ENCODE assay signal across 19 cellular contexts in the genomic region with DNA sequence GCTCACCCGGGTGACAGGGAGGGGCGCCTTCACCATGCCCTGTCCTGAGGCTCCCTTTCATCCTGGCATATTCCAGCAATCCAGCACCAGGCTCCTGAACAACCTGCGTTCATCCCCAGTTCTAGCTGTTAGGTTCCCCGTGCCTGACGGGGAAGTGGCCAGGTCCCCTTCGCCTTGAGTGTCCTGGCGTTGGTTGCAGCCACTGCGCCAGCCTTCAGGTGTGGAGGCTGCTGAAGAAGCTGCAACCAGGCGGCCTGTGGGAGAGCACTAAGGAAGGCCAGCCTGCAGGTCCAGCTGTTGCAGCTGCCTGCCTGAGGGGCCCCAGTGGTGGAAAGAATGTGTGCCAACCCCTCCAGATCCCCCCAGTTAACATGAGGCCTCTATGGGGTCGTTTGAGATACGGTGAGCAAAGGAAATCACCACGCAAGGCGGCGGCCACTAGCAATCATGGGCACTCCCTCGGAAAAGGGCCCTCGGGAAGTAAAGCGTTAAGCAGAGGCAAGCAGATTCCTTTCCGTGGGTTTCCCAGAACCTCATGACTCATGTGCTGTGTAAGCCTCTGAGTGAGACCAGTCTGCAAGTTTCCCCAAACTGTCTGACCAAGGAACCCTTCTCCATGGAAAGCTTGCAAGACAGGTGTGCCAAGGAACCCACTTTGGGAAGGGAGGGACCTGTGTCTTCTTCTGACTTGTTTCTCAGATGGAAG.
DNase-seq lines count a peak whose midpoint lies in the region; ATAC-seq and TF ChIP-seq lines count a peak whose summit lies in the region.
"Had no signal": no experiment of that assay in that cellular context is flagged by ENCODE, and none has a peak within 500 bp of the region (broad histone marks: within the 10 kb centered on the region; RNA-seq: fewer than 3 reads in every experiment).

No MANE protein-coding gene starts in this region.

- H2BK15ac ChIP-seq in mesendoderm (replicated peaks; ENCODE audit: low read depth) = no peak overlapping the region

- peaks cover 0 to 6% (median 0%) of the 10 kb centered on the region in 3 donors for H3K9me3 ChIP-seq in body of pancreas
- H3K9me3 ChIP-seq: adrenal gland, prostate gland, SJCRH30, testis had no signal

- H3K27ac Mint-ChIP-seq in CD14-positive monocyte = no peak overlapping the region
- H3K27ac Mint-ChIP-seq: B cell, immature natural killer cell had no signal

- DNase-seq in CD14-positive monocyte (ENCODE audit: low spot score) (peak; percentile 37), M059J (ENCODE audit: low read depth) (peak; percentile 42), dermis blood vessel endothelial cell (peak; percentile 4), mesendoderm (peak; percentile 49), body of pancreas (no peak), NCI-H774 (lab: John Stamatoyannopoulos, UW) (no peak)
- DNase-seq in central memory CD4-positive, alpha-beta T cell = no peak
- DNase-seq: activated T-cell treated with anti-CD3 and anti-CD28 coated beads, Interleukin-2, amount 50 U/mL, for 48 hours; adrenal gland; DND-41; effector CD4-positive, alpha-beta T cell; immature natural killer cell; NK-92 treated with Interleukin-12 subunit alpha and Interleukin-12 subunit beta, amount 100 ng/mL, for 24 hours; testis had no signal

- H2BK120ac ChIP-seq in mesendoderm (ENCODE audit: low read depth, low read length) = no peak overlapping the region

- H3K36me3 Mint-ChIP-seq in CD14-positive monocyte = no peaks in the 10 kb centered on the region
- H3K36me3 Mint-ChIP-seq: immature natural killer cell had no signal

- H3K4me1 ChIP-seq in mesendoderm (ENCODE audit: control insufficient read depth, low read depth, low read length) (no peaks in the 10 kb centered on the region), body of pancreas (no peaks in the 10 kb centered on the region)
- H3K4me1 ChIP-seq: adrenal gland, prostate gland, SJCRH30, testis had no signal

- no peak overlapping the region for H3K56ac ChIP-seq in mesendoderm (ENCODE audit: low read length)

- no peak overlapping the region for H4K5ac ChIP-seq in mesendoderm (ENCODE audit: low read length)

- H3K27ac ChIP-seq in mesendoderm (ENCODE audit: low read depth, low read length) = no peak overlapping the region
- H3K27ac ChIP-seq in body of pancreas = no peak overlapping the region
- H3K27ac ChIP-seq: adrenal gland, prostate gland, SJCRH30, testis had no signal

- H3K79me2 ChIP-seq in mesendoderm (ENCODE audit: control insufficient read depth, insufficient read depth, low read length) = no peaks in the 10 kb centered on the region

- no peak overlapping the region for H4K8ac ChIP-seq in mesendoderm (ENCODE audit: low read depth, low read length)

- no peak for TF ChIP-seq POLR2A in body of pancreas (IDR thresholded peaks at IDR 0.05)

- H3K4me3 Mint-ChIP-seq in CD14-positive monocyte = no peak overlapping the region
- H3K4me3 Mint-ChIP-seq: B cell, immature natural killer cell had no signal

- H3K4ac ChIP-seq in mesendoderm (ENCODE audit: low read depth, low read length) = no peak overlapping the region

- no peak for ATAC-seq in body of pancreas
- no peak for ATAC-seq in HG02885 (IDR thresholded peaks at IDR 0.05; ENCODE audit: poor library complexity, unreplicated experiment)
- ATAC-seq: GM12878 had no signal

- H3K27me3 ChIP-seq in mesendoderm (ENCODE audit: insufficient read depth, low read length, poor library complexity) = no peaks in the 10 kb centered on the region
- no peaks in the 10 kb centered on the region for H3K27me3 ChIP-seq in body of pancreas
- H3K27me3 ChIP-seq: adrenal gland, testis had no signal

- no peak overlapping the region for H3K23ac ChIP-seq in mesendoderm (ENCODE audit: low read length)

- H3K36me3 ChIP-seq in mesendoderm (ENCODE audit: control insufficient read depth, insufficient read depth, low read length) (no peaks in the 10 kb centered on the region), body of pancreas (replicated peaks in 1 of 2; ENCODE audit: insufficient read depth in 1 of 2, low read depth in 2 of 2) (no peaks in the 10 kb centered on the region)
- H3K36me3 ChIP-seq: adrenal gland, prostate gland, SJCRH30 had no signal

- H3K4me3 ChIP-seq in mesendoderm (ENCODE audit: low read length) (no peak overlapping the region), body of pancreas (no peak overlapping the region)
- H3K4me3 ChIP-seq: adrenal gland, GM12878, prostate gland, SJCRH30, testis had no signal

- no peaks in the 10 kb centered on the region for H3K4me1 Mint-ChIP-seq in CD14-positive monocyte
- H3K4me1 Mint-ChIP-seq: B cell, immature natural killer cell had no signal

- no peak overlapping the region for H3K18ac ChIP-seq in mesendoderm (ENCODE audit: low read length)

- no peaks in the 10 kb centered on the region for H3K79me1 ChIP-seq in mesendoderm (ENCODE audit: low read length)

- no CpG with 5 or more reads among the region's 18 CpGs for WGBS in mesendoderm (ENCODE audit: extremely low coverage, insufficient coverage, low lambda C conversion rate)
- WGBS in body of pancreas, 2 donors = 78 to 79% methylated on average over 15 to 18 of the region's 18 CpGs

- no peak overlapping the region for H2AK5ac ChIP-seq in mesendoderm (ENCODE audit: low read length)

- H3K9ac ChIP-seq in mesendoderm (ENCODE audit: low read length) = no peak overlapping the region

- H3K27me3 Mint-ChIP-seq in CD14-positive monocyte (ENCODE audit: low read depth in 3 of 3) = peaks cover 0 to 2% (median 0%) of the 10 kb centered on the region in 3 donors
- H3K27me3 Mint-ChIP-seq: B cell had no signal

- no peak overlapping the region for H2BK5ac ChIP-seq in mesendoderm (ENCODE audit: low read length)

- TF ChIP-seq CTCF in CD14-positive monocyte (IDR thresholded peaks at IDR 0.05) = no peak
- TF ChIP-seq CTCF in body of pancreas (IDR thresholded peaks at IDR 0.05) = no peak

- H3K4me2 ChIP-seq in mesendoderm (ENCODE audit: low read length) = no peak overlapping the region

- H3K9me3 Mint-ChIP-seq in CD14-positive monocyte = peaks cover 0 to 62% (median 32%) of the 10 kb centered on the region in 7 donors

- intact Hi-C loops in CD14-positive monocyte (cut with micrococcal nuclease) = no loop called here
- intact Hi-C loops in body of pancreas (cut with DNase I) = no loop called here

Comparison
In these comparisons a context has a peak if more than half of its experiments do, and no peak if none do; other contexts are left out.
1. DNase-seq: peak in CD14-positive monocyte (single experiment), M059J (single experiment), dermis blood vessel endothelial cell (single experiment) and mesendoderm (single experiment); none in body of pancreas (0 of 4), central memory CD4-positive, alpha-beta T cell (single experiment) and NCI-H774 (single experiment).